Comparison of ENCODE assay signal across 20 cellular contexts in the genomic region with DNA sequence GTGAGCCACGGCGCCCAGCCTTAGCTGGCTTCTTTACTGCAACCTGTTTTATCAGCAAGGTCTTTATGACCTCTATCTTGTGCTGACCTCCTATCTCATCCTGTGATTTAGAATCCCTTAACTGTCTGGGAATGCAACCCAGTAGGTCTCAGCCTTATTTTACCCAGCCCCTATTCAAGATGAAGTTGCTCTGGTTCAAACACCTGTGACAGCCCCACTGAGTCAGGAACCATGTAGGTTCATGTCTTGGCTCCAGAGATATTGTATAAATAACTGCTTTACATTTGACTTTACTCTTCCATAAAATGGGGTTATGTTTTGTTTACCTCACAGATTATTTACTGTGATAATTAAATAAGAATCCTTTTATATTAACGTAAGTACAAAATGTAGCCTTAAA. TPM values are rescaled to one million over a fixed set of nuclear protein-coding genes. Genes with fewer than 3 reads are reported as not detected.
A peak's percentile ranks its signal among the peaks of the same experiment; 100 is the strongest.
DNase-seq lines count a peak whose midpoint lies in the region; ATAC-seq and TF ChIP-seq lines count a peak whose summit lies in the region.
"Had no signal": no experiment of that assay in that cellular context is flagged by ENCODE, and none has a peak within 500 bp of the region (broad histone marks: within the 10 kb centered on the region; RNA-seq: fewer than 3 reads in every experiment).

No MANE protein-coding gene starts in this region.

- H3K9me3 Mint-ChIP-seq in HFFc6 = no peaks in the 10 kb centered on the region
- no peaks in the 10 kb centered on the region for H3K9me3 Mint-ChIP-seq in stimulated activated effector memory CD8-positive, alpha-beta T cell treated with anti-CD3 and anti-CD28 coated beads, Interleukin-12 subunit alpha, Interleukin-12 subunit beta, amount 100 ng/mL, for 72 hours
- H3K9me3 Mint-ChIP-seq: CD4-positive, alpha-beta T cell; CD8-positive, alpha-beta T cell had no signal

- H3K4me3 Mint-ChIP-seq in HFFc6 = peak overlapping the region; percentile 48; the same call in 1 of the 2 replicates
- H3K4me3 Mint-ChIP-seq in stimulated activated effector memory CD8-positive, alpha-beta T cell treated with anti-CD3 and anti-CD28 coated beads, Interleukin-12 subunit alpha, Interleukin-12 subunit beta, amount 100 ng/mL, for 72 hours = no peak overlapping the region
- H3K4me3 Mint-ChIP-seq: B cell; CD4-positive, alpha-beta T cell; CD8-positive, alpha-beta T cell had no signal

- H3K9me3 ChIP-seq in OCI-LY3 (ENCODE audit: insufficient read depth, low read length) (no peaks in the 10 kb centered on the region), endocrine pancreas (ENCODE audit: control insufficient read depth, low read length) (no peaks in the 10 kb centered on the region), parathyroid adenoma (ENCODE audit: control insufficient read depth, low read length) (no peaks in the 10 kb centered on the region)
- H3K9me3 ChIP-seq: A549, Caco-2 had no signal

- H3K27ac ChIP-seq in OCI-LY3 (ENCODE audit: low read length) = no peak overlapping the region
- H3K27ac ChIP-seq in parathyroid adenoma = no peak overlapping the region
- H3K27ac ChIP-seq: 22Rv1; A549; BLaER1 treated with 17β-estradiol and CSF1 and Interleukin-3, amounts not matched to agents 10 nM and 100 nM; C4-2B had no signal

- H3K27me3 ChIP-seq in OCI-LY3 (ENCODE audit: low read depth, low read length) (peaks cover 9% of the 10 kb centered on the region), endocrine pancreas (ENCODE audit: control insufficient read depth, insufficient read depth, low read length) (no peaks in the 10 kb centered on the region), parathyroid adenoma (ENCODE audit: control insufficient read depth, insufficient read depth, low read length) (no peaks in the 10 kb centered on the region)
- H3K27me3 ChIP-seq: BLaER1 treated with 17β-estradiol and CSF1 and Interleukin-3, amounts not matched to agents 10 nM and 100 nM had no signal

- H3K4me1 ChIP-seq in OCI-LY3 (ENCODE audit: low read length) (peaks cover 9% of the 10 kb centered on the region; the same call in 1 of the 2 replicates), endocrine pancreas (ENCODE audit: control insufficient read depth, insufficient read depth, low read length) (no peaks in the 10 kb centered on the region), parathyroid adenoma (peaks cover 17% of the 10 kb centered on the region)

- peak overlapping the region; percentile 81 for H3K4me3 ChIP-seq in OCI-LY3 (ENCODE audit: low read length)
- H3K4me3 ChIP-seq in endocrine pancreas (ENCODE audit: control insufficient read depth, insufficient read depth, low read length) = peak overlapping the region; percentile 75
- H3K4me3 ChIP-seq in parathyroid adenoma (ENCODE audit: low read depth, low read length) = no peak overlapping the region
- H3K4me3 ChIP-seq: A549; BLaER1 treated with 17β-estradiol and CSF1 and Interleukin-3, amounts not matched to agents 10 nM and 100 nM had no signal

- H4K20me1 ChIP-seq in OCI-LY3 (ENCODE audit: insufficient read depth, low read length) = no peaks in the 10 kb centered on the region
- H4K20me1 ChIP-seq: BLaER1 treated with 17β-estradiol and CSF1 and Interleukin-3, amounts not matched to agents 10 nM and 100 nM had no signal

- TF ChIP-seq CTCF in HFFc6 (IDR thresholded peaks at IDR 0.05) = no peak
- no peak for TF ChIP-seq CTCF in OCI-LY3 (IDR thresholded peaks at IDR 0.05; ENCODE audit: low read depth, low read length)
- no peak for TF ChIP-seq CTCF in parathyroid adenoma (IDR thresholded peaks at IDR 0.05)

- H3K27ac Mint-ChIP-seq in HFFc6 = no peak overlapping the region
- H3K27ac Mint-ChIP-seq in stimulated activated effector memory CD8-positive, alpha-beta T cell treated with anti-CD3 and anti-CD28 coated beads, Interleukin-12 subunit alpha, Interleukin-12 subunit beta, amount 100 ng/mL, for 72 hours = no peak overlapping the region
- H3K27ac Mint-ChIP-seq: B cell; CD4-positive, alpha-beta T cell; CD8-positive, alpha-beta T cell had no signal

- H3K9ac ChIP-seq in OCI-LY3 (ENCODE audit: low read length) (peak overlapping the region; percentile 35; the same call in 1 of the 2 replicates), endocrine pancreas (ENCODE audit: control insufficient read depth, insufficient read depth, low read length) (no peak overlapping the region), parathyroid adenoma (no peak overlapping the region)
- H3K9ac ChIP-seq: BLaER1 treated with 17β-estradiol and CSF1 and Interleukin-3, amounts not matched to agents 10 nM and 100 nM had no signal

- peaks cover 1% of the 10 kb centered on the region; the same call in 1 of the 2 replicates for H3K27me3 Mint-ChIP-seq in HFFc6 (ENCODE audit: insufficient read depth)

- intact Hi-C loops in left cardiac atrium (cut with DNase I) = no loop called here

- DNase-seq in HFFc6 (no peak), left cardiac atrium (no peak), mesenteric fat pad (ENCODE audit: low spot score) (no peak)
- no peak for DNase-seq in stimulated activated effector memory CD8-positive, alpha-beta T cell treated with anti-CD3 and anti-CD28 coated beads, Interleukin-12 subunit alpha, Interleukin-12 subunit beta, amount 100 ng/mL, for 72 hours (ENCODE audit: low spot score in 2 of 2)
- DNase-seq: AML-193; Caco-2; Calu3; CD4-positive, alpha-beta T cell; CD8-positive, alpha-beta T cell; DMS79 treated with DMSO at 0.1 percent for 48 hours; GF-D8 had no signal

- H3K4me2 ChIP-seq in OCI-LY3 (ENCODE audit: low read length) (peak overlapping the region; percentile 89), parathyroid adenoma (ENCODE audit: low read length) (no peak overlapping the region)
- H3K4me2 ChIP-seq: A549; BLaER1 treated with 17β-estradiol and CSF1 and Interleukin-3, amounts not matched to agents 10 nM and 100 nM had no signal

- no peak for ATAC-seq in left cardiac atrium
- ATAC-seq in GM18502 (IDR thresholded peaks at IDR 0.05; ENCODE audit: poor library complexity, unreplicated experiment) = no peak
- no peak for ATAC-seq in stimulated activated effector memory CD8-positive, alpha-beta T cell treated with anti-CD3 and anti-CD28 coated beads, Interleukin-12 subunit alpha, Interleukin-12 subunit beta, amount 100 ng/mL, for 72 hours
- ATAC-seq: CD8-positive, alpha-beta T cell had no signal

- no peaks in the 10 kb centered on the region for H3K36me3 Mint-ChIP-seq in HFFc6 (ENCODE audit: low read depth)
- no peaks in the 10 kb centered on the region for H3K36me3 Mint-ChIP-seq in stimulated activated effector memory CD8-positive, alpha-beta T cell treated with anti-CD3 and anti-CD28 coated beads, Interleukin-12 subunit alpha, Interleukin-12 subunit beta, amount 100 ng/mL, for 72 hours
- H3K36me3 Mint-ChIP-seq: CD8-positive, alpha-beta T cell had no signal

- H2AFZ ChIP-seq in OCI-LY3 (ENCODE audit: low read depth, low read length) (peak overlapping the region; percentile 91), parathyroid adenoma (peak overlapping the region; percentile 76)

- H3K36me3 ChIP-seq in OCI-LY3 (replicated peaks; ENCODE audit: low read depth, low read length) = no peaks in the 10 kb centered on the region
- no peaks in the 10 kb centered on the region for H3K36me3 ChIP-seq in endocrine pancreas (ENCODE audit: control insufficient read depth, insufficient read depth, low read length)
- no peaks in the 10 kb centered on the region for H3K36me3 ChIP-seq in parathyroid adenoma (ENCODE audit: control insufficient read depth, insufficient read depth, low read length)
- H3K36me3 ChIP-seq: BLaER1 treated with 17β-estradiol and CSF1 and Interleukin-3, amounts not matched to agents 10 nM and 100 nM had no signal

- no peaks in the 10 kb centered on the region for H3K79me2 ChIP-seq in OCI-LY3 (ENCODE audit: low read length)
- H3K79me2 ChIP-seq in parathyroid adenoma = no peaks in the 10 kb centered on the region

- peaks cover 24% of the 10 kb centered on the region for H3K4me1 Mint-ChIP-seq in HFFc6 (ENCODE audit: low read depth)
- H3K4me1 Mint-ChIP-seq in stimulated activated effector memory CD8-positive, alpha-beta T cell treated with anti-CD3 and anti-CD28 coated beads, Interleukin-12 subunit alpha, Interleukin-12 subunit beta, amount 100 ng/mL, for 72 hours = no peaks in the 10 kb centered on the region
- H3K4me1 Mint-ChIP-seq: B cell had no signal

RNA-seq across cellular contexts. Expression of gene ANO10, which starts 27.1 kb away (rescaled TPM):
- 100 to 1,000 TPM in 1 of 6 experiments, 10 to 100 TPM in 5; 78.3 to 103 (median 90.8) TPM for total RNA-seq in HFFc6 (2021; fragmentation: NEBNext Ultra II Directional; extraction: Animal tissue kit (Norgen Biotek cat#: 25700))
- total RNA-seq in left cardiac atrium (10 to 100 TPM; 16.7 to 18.1 TPM), mesenteric fat pad (44.5 TPM)

RNA-seq across cellular contexts. Expression of gene ABHD5, which starts 41.8 kb away (rescaled TPM):
- 10 to 100 TPM; 16.0 to 25.8 (median 18.1) TPM for total RNA-seq in HFFc6 (2021; fragmentation: NEBNext Ultra II Directional; extraction: Animal tissue kit (Norgen Biotek cat#: 25700))
- total RNA-seq in left cardiac atrium = 10 to 100 TPM; 27.9 to 29.2 TPM
- 215 TPM for total RNA-seq in mesenteric fat pad
